ENCODE assay signal across 29 cellular contexts in genomic region chr11:85394288-85394687, GRCh38.
"Had no signal": no experiment of that assay in that cellular context is flagged by ENCODE, and none has a peak within 500 bp of the region (broad histone marks: within the 10 kb centered on the region; RNA-seq: fewer than 3 reads in every experiment).

No MANE protein-coding gene starts in this region.

- ATAC-seq: activated T-helper 17 cell treated with anti-CD3 and anti-CD28 coated beads, Interleukin-2, amount 50 U/mL, for 72 hours; body of pancreas; esophagus mucosa; gastrocnemius medialis; heart left ventricle had no signal

- H3K4me1 ChIP-seq: body of pancreas, gastrocnemius medialis, heart left ventricle had no signal

- H3K27ac ChIP-seq: body of pancreas, coronary artery, dorsolateral prefrontal cortex, gastrocnemius medialis, heart left ventricle had no signal

- DNase-seq: activated CD4-positive, alpha-beta memory T cell treated with anti-CD3 and anti-CD28 coated beads, Interleukin-2, amount 10 ng/mL, durations not matched to agents 7 days and 5 days; activated CD4-positive, alpha-beta T cell treated with anti-CD3 and anti-CD28 coated beads for 4 hours; activated CD4-positive, alpha-beta T cell treated with anti-CD3 and anti-CD28 coated beads, Interleukin-2, amount 10 ng/mL, durations not matched to agents 7 days and 5 days; activated CD4-positive, alpha-beta T cell treated with anti-CD3 and anti-CD28 coated beads, Interleukin-2, amount 50 U/mL, for 4 hours; activated CD4-positive, CD25-positive, alpha-beta regulatory T cell; activated CD4-positive, CD25-positive, alpha-beta regulatory T cell treated with anti-CD3 and anti-CD28 coated beads, Interleukin-2, amount 50 U/mL, for 72 hours; activated CD8-positive, alpha-beta memory T cell treated with anti-CD3 and anti-CD28 coated beads, Interleukin-2, amount 50 U/mL, for 48 hours; activated effector memory CD4-positive, alpha-beta T cell treated with Interleukin-2 at 50 U/mL for 16 hours; activated gamma-delta T cell treated with Interleukin-2 at 50 U/mL for 16 hours; activated naive CD4-positive, alpha-beta T cell treated with anti-CD3 and anti-CD28 coated beads, Interleukin-2, amount 50 U/mL, for 16 hours; activated naive CD4-positive, alpha-beta T cell treated with Interleukin-2 at 50 U/mL for 16 hours; activated T-cell treated with anti-CD3 and anti-CD28 coated beads for 4 hours; activated T-cell treated with anti-CD3 and anti-CD28 coated beads, Interleukin-2, amount 50 U/mL, for 24 hours; amygdala; aorta; body of pancreas; cerebellar nuclear complex; effector memory CD4-positive, alpha-beta T cell; endodermal cell; foreskin fibroblast; gastrocnemius medialis; glutamatergic neuron; heart left ventricle; hypothalamus; T1000 had no signal

- H3K27me3 ChIP-seq: body of pancreas, dorsolateral prefrontal cortex, gastrocnemius medialis, heart left ventricle had no signal
